9 cellular contexts compared by ENCODE assay signal in the genomic region with DNA sequence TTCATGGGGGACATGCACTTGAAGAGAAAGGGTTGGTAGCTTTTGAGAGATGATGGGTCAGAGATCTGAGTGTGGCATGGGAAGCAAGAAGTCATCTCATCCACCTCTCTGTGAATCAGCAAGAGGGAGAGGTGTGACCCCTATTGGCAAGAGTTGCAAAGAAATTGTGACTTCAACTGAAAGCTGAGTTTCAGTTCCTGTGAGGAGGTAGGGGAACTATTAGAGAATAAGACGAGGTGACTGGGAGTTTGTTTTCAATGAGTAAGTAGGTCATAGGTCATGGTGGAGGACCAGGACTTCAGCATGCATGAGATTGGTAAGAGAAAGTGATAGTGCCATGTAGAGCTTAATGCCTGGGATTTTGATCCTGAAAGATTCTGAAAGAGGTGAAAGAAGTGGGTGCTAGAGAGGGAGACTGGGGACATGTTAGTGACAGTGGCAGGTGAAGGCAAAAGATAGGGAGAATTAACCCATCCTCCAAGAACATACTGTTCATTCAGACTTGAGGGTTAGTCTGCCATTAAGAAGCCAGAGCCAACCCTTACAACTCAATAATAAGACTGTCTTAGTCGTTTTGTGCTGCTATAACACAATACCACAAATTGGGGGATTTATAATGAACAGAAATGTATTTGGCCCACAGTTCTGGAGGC.
DNase-seq lines count a peak whose midpoint lies in the region; TF ChIP-seq lines count a peak whose summit lies in the region.
"Had no signal": no experiment of that assay in that cellular context is flagged by ENCODE, and none has a peak within 500 bp of the region (broad histone marks: within the 10 kb centered on the region; RNA-seq: fewer than 3 reads in every experiment).

No MANE protein-coding gene starts in this region.

- H3K4me3 ChIP-seq in mammary epithelial cell (replicated peaks in 1 of 3; ENCODE audit: insufficient read depth in 1 of 3, low read depth in 2 of 3, low read length in 3 of 3) (no peak overlapping the region), neural cell (ENCODE audit: low read length) (no peak overlapping the region)

- TF ChIP-seq CTCF in mammary epithelial cell (conservative IDR thresholded peaks at IDR 0.05 in 1 of 2, IDR thresholded peaks at IDR 0.05 in 1 of 2; ENCODE audit: extremely low read depth in 1 of 2, insufficient read depth in 1 of 2, low read depth in 1 of 2, low read length in 2 of 2) (peak; percentile 6 to 37), neural cell (IDR thresholded peaks at IDR 0.05; ENCODE audit: poor library complexity, severe bottlenecking) (peak; percentile 12), nephron progenitor cell (IDR thresholded peaks at IDR 0.05) (no peak)

- no peaks in the 10 kb centered on the region for H3K9me2 ChIP-seq in neural cell (ENCODE audit: insufficient read depth, low read length)

- CTCF ChIA-PET in mammary epithelial cell (lab: Charles Lee; ENCODE audit: low non-redundant PET) = interaction anchor here (0.7 kb wide), 1 partner anchor 25 kb away, joined by 3 read pairs; no protein-coding TSS in a partner anchor

- H3K27me3 Mint-ChIP-seq in nephron progenitor cell (ENCODE audit: low read depth, poor library complexity) = peaks cover 11% of the 10 kb centered on the region

- intact Hi-C loops in mammary epithelial cell (cut with micrococcal nuclease) = no loop called here

- WGBS in mammary epithelial cell (ENCODE audit: low coverage, missing lambda C conversion rate) = 80% methylated on average over 2 of the region's 2 CpGs

- in situ Hi-C loops in mammary epithelial cell (cut with MboI; ENCODE audit: low sequenced_read_pairs in 2 of 2) = no loop called here

- H3K27ac ChIP-seq in mammary epithelial cell (ENCODE audit: insufficient read depth, low read depth, low read length) (no peak overlapping the region), neural cell (ENCODE audit: low read length) (no peak overlapping the region)

- peaks cover 11% of the 10 kb centered on the region for H3K4me1 ChIP-seq in mammary epithelial cell (ENCODE audit: insufficient read depth, low read length)

- no peak for TF ChIP-seq RAD21 in neural cell (conservative IDR thresholded peaks at IDR 0.05)

- no TSS peak for BruUV-seq in mammary epithelial cell (replicated peaks; lab: Mats Ljungman, UMichigan)

- no peak overlapping the region for H2AFZ ChIP-seq in mammary epithelial cell (ENCODE audit: low read depth, low read length)
- no peak overlapping the region for H2AFZ ChIP-seq in neural cell (ENCODE audit: low read depth, low read length)

- H3K4me1 Mint-ChIP-seq in nephron progenitor cell = peaks cover 11% of the 10 kb centered on the region

- H4K20me1 ChIP-seq in mammary epithelial cell (ENCODE audit: insufficient read depth, low read length) (no peaks in the 10 kb centered on the region), neural cell (ENCODE audit: insufficient read depth) (no peaks in the 10 kb centered on the region)

- H3K9me3 Mint-ChIP-seq in nephron progenitor cell = no peaks in the 10 kb centered on the region
- H3K9me3 Mint-ChIP-seq: stimulated activated naive CD8-positive, alpha-beta T cell treated with anti-CD3 and anti-CD28 coated beads, Interleukin-15, Interleukin-2, amounts not matched to agents 100 ng/mL and 50 ng/mL, for 24 hours had no signal

- peak; percentile 31 for DNase-seq in stimulated activated CD4-positive, alpha-beta T cell treated with anti-CD3 and anti-CD28 coated beads, Interleukin-1b, Interleukin-23, amount 100 ng/mL, for 48 hours
- no peak for DNase-seq in stimulated activated CD4-positive, alpha-beta T cell treated with anti-CD3 and anti-CD28 coated beads, Interleukin-2, amount 100 ng/mL, for 24 hours
- peak; percentile 26 for DNase-seq in H4 (ENCODE audit: low spot score)
- DNase-seq in Kasumi-1 (lab: John Stamatoyannopoulos, UW) = peak; percentile 23 to 31
- DNase-seq in mammary epithelial cell = peak; percentile 70
- no peak for DNase-seq in nephron progenitor cell
- no peak for DNase-seq in GM03348 (ENCODE audit: low spot score)

- no peak overlapping the region for H3K4me3 Mint-ChIP-seq in nephron progenitor cell
- H3K4me3 Mint-ChIP-seq: stimulated activated naive CD8-positive, alpha-beta T cell treated with anti-CD3 and anti-CD28 coated beads, Interleukin-15, Interleukin-2, amounts not matched to agents 100 ng/mL and 50 ng/mL, for 24 hours had no signal

- no peak overlapping the region for H3K27ac Mint-ChIP-seq in nephron progenitor cell
- H3K27ac Mint-ChIP-seq: stimulated activated naive CD8-positive, alpha-beta T cell treated with anti-CD3 and anti-CD28 coated beads, Interleukin-15, Interleukin-2, amounts not matched to agents 100 ng/mL and 50 ng/mL, for 24 hours had no signal

- H3K79me2 ChIP-seq in mammary epithelial cell (ENCODE audit: insufficient read depth, low read length) (no peaks in the 10 kb centered on the region), neural cell (replicated peaks; ENCODE audit: insufficient read depth, low read length) (no peaks in the 10 kb centered on the region)

- H3K9ac ChIP-seq in mammary epithelial cell (ENCODE audit: insufficient read depth, low read length) = no peak overlapping the region
- H3K9ac ChIP-seq in neural cell (ENCODE audit: low read length) = no peak overlapping the region

- H3K36me3 Mint-ChIP-seq in nephron progenitor cell (ENCODE audit: low read depth) = no peaks in the 10 kb centered on the region

- H3K27me3 ChIP-seq in mammary epithelial cell (ENCODE audit: insufficient read depth, low read length) = no peaks in the 10 kb centered on the region
- no peaks in the 10 kb centered on the region for H3K27me3 ChIP-seq in neural cell (ENCODE audit: insufficient read depth, low read depth, low read length)

- peaks cover 21% of the 10 kb centered on the region for H3K36me3 ChIP-seq in mammary epithelial cell (ENCODE audit: insufficient read depth, low read length)
- no peaks in the 10 kb centered on the region for H3K36me3 ChIP-seq in neural cell (ENCODE audit: insufficient read depth, low read length)

- TF ChIP-seq EP300 in neural cell (conservative IDR thresholded peaks at IDR 0.05; ENCODE audit: poor library complexity, severe bottlenecking) = no peak

- dilution Hi-C loops in mammary epithelial cell (cut with HindIII; ENCODE audit: low sequenced_read_pairs) = no loop called here

- H3K4me2 ChIP-seq in mammary epithelial cell (ENCODE audit: insufficient read depth, low read depth, low read length) = no peak overlapping the region
- H3K4me2 ChIP-seq in neural cell (ENCODE audit: low read length) = no peak overlapping the region

- no peaks in the 10 kb centered on the region for H3K9me3 ChIP-seq in mammary epithelial cell (replicated peaks; ENCODE audit: insufficient read depth, low read length)
- H3K9me3 ChIP-seq in neural cell (ENCODE audit: low read length) = no peaks in the 10 kb centered on the region

- H3F3A ChIP-seq in neural cell (ENCODE audit: insufficient read depth, low read length, poor library complexity, severe bottlenecking) = no peaks in the 10 kb centered on the region

TF ChIP-seq in neural cell, 6 proteins besides CTCF, POLR2A, EP300 and RAD21:
- TF ChIP-seq SMC3 (conservative IDR thresholded peaks at IDR 0.05; ENCODE audit: poor library complexity) (no peak), POLR2AphosphoS5 (IDR thresholded peaks at IDR 0.05) (no peak), EZH2 (IDR thresholded peaks at IDR 0.05; ENCODE audit: borderline replicate concordance, insufficient read depth, low read length, poor library complexity, severe bottlenecking) (no peak), MXI1 (conservative IDR thresholded peaks at IDR 0.05; ENCODE audit: poor library complexity, severe bottlenecking) (no peak), TAF1 (IDR thresholded peaks at IDR 0.05; ENCODE audit: low read depth) (no peak)
- TF ChIP-seq, protein P1, sequence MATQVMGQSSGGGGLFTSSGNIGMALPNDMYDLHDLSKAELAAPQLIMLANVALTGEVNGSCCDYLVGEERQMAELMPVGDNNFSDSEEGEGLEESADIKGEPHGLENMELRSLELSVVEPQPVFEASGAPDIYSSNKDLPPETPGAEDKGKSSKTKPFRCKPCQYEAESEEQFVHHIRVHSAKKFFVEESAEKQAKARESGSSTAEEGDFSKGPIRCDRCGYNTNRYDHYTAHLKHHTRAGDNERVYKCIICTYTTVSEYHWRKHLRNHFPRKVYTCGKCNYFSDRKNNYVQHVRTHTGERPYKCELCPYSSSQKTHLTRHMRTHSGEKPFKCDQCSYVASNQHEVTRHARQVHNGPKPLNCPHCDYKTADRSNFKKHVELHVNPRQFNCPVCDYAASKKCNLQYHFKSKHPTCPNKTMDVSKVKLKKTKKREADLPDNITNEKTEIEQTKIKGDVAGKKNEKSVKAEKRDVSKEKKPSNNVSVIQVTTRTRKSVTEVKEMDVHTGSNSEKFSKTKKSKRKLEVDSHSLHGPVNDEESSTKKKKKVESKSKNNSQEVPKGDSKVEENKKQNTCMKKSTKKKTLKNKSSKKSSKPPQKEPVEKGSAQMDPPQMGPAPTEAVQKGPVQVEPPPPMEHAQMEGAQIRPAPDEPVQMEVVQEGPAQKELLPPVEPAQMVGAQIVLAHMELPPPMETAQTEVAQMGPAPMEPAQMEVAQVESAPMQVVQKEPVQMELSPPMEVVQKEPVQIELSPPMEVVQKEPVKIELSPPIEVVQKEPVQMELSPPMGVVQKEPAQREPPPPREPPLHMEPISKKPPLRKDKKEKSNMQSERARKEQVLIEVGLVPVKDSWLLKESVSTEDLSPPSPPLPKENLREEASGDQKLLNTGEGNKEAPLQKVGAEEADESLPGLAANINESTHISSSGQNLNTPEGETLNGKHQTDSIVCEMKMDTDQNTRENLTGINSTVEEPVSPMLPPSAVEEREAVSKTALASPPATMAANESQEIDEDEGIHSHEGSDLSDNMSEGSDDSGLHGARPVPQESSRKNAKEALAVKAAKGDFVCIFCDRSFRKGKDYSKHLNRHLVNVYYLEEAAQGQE (IDR thresholded peaks at IDR 0.05; ENCODE audit: borderline replicate concordance) = no peak

Comparison
In these comparisons a context has a peak if more than half of its experiments do, and no peak if none do; other contexts are left out.
1. DNase-seq: peak in stimulated activated CD4-positive, alpha-beta T cell treated with anti-CD3 and anti-CD28 coated beads, Interleukin-1b, Interleukin-23, amount 100 ng/mL, for 48 hours (single experiment), H4 (single experiment), Kasumi-1 (2 of 2) and mammary epithelial cell (single experiment); none in stimulated activated CD4-positive, alpha-beta T cell treated with anti-CD3 and anti-CD28 coated beads, Interleukin-2, amount 100 ng/mL, for 24 hours (0 of 2), nephron progenitor cell (single experiment) and GM03348 (single experiment).